Comparison of ENCODE assay signal across 26 cellular contexts in genomic region chr1:107574044-107574443, GRCh38.
"Had no signal": no experiment of that assay in that cellular context is flagged by ENCODE, and none has a peak within 500 bp of the region (broad histone marks: within the 10 kb centered on the region; RNA-seq: fewer than 3 reads in every experiment).

No MANE protein-coding gene starts in this region.

- ATAC-seq: activated naive CD4-positive, alpha-beta T cell treated with anti-CD3 and anti-CD28 coated beads, Interleukin-2, amount 50 U/mL, for 72 hours; activated T-cell treated with anti-CD3 and anti-CD28 coated beads, Interleukin-2, amount 50 U/mL, for 4 hours; T-cell had no signal

- H3K9me3 ChIP-seq: MG63, SJSA1 had no signal

- H3K27me3 ChIP-seq: brain microvascular endothelial cell, cardiac muscle cell, MG63, SJSA1 had no signal

- H3K27ac ChIP-seq: brain microvascular endothelial cell, cardiac muscle cell, SJSA1, VCaP had no signal

- H3K27me3 Mint-ChIP-seq: activated CD4-positive, alpha-beta memory T cell treated with anti-CD3 and anti-CD28 coated beads for 36 hours; activated CD4-positive, alpha-beta T cell treated with anti-CD3 and anti-CD28 coated beads, Interleukin-2, amount 10 ng/mL, durations not matched to agents 7 days and 5 days; T-cell had no signal

- H3K36me3 ChIP-seq: brain microvascular endothelial cell, cardiac muscle cell, MG63, SJSA1 had no signal

- H3K4me1 Mint-ChIP-seq: activated CD4-positive, alpha-beta T cell treated with anti-CD3 and anti-CD28 coated beads, Interleukin-2, amount 10 ng/mL, durations not matched to agents 7 days and 5 days; T-cell had no signal

- DNase-seq: activated CD4-positive, alpha-beta memory T cell treated with anti-CD3 and anti-CD28 coated beads for 36 hours; activated CD4-positive, alpha-beta T cell treated with anti-CD3 and anti-CD28 coated beads, Interleukin-2, amount 10 ng/mL, durations not matched to agents 7 days and 5 days; activated CD4-positive, CD25-positive, alpha-beta regulatory T cell; activated CD8-positive, alpha-beta memory T cell treated with anti-CD3 and anti-CD28 coated beads for 24 hours; activated effector memory CD4-positive, alpha-beta T cell treated with anti-CD3 and anti-CD28 coated beads, Interleukin-2, amount 50 U/mL, for 16 hours; activated naive CD4-positive, alpha-beta T cell treated with Interleukin-2 at 50 U/mL for 16 hours; activated T-cell treated with anti-CD3 and anti-CD28 coated beads, Interleukin-2, amount 50 U/mL, for 4 hours; amygdala; brain microvascular endothelial cell; MG63; MV-4-11; NCI-H1092 treated with DMSO at 0.1 percent for 48 hours; NCI-H1417 treated with DMSO at 0.1 percent for 48 hours; NCI-H1694 treated with DMSO at 0.1 percent for 48 hours; NCI-H2029 treated with DMSO at 0.1 percent for 48 hours; NCI-H510A; NCI-H526 treated with DMSO at 0.1 percent for 48 hours; NCI-H82; SHP77; T-cell; T-helper 2 cell; T1000 had no signal

- H3K4me3 ChIP-seq: cardiac muscle cell, MG63, SJSA1 had no signal

- H3K9me3 Mint-ChIP-seq: activated CD4-positive, alpha-beta memory T cell treated with anti-CD3 and anti-CD28 coated beads for 36 hours; activated CD4-positive, alpha-beta T cell treated with anti-CD3 and anti-CD28 coated beads, Interleukin-2, amount 10 ng/mL, durations not matched to agents 7 days and 5 days; activated T-cell treated with anti-CD3 and anti-CD28 coated beads, Interleukin-2, amount 50 U/mL, for 4 hours had no signal

- H3K4me3 Mint-ChIP-seq: activated CD4-positive, alpha-beta memory T cell treated with anti-CD3 and anti-CD28 coated beads for 36 hours; activated CD4-positive, alpha-beta T cell treated with anti-CD3 and anti-CD28 coated beads, Interleukin-2, amount 10 ng/mL, durations not matched to agents 7 days and 5 days; activated T-cell treated with anti-CD3 and anti-CD28 coated beads, Interleukin-2, amount 50 U/mL, for 4 hours; T-cell had no signal

- H3K27ac Mint-ChIP-seq: activated CD4-positive, alpha-beta memory T cell treated with anti-CD3 and anti-CD28 coated beads for 36 hours; activated CD4-positive, alpha-beta T cell treated with anti-CD3 and anti-CD28 coated beads, Interleukin-2, amount 10 ng/mL, durations not matched to agents 7 days and 5 days; activated naive CD4-positive, alpha-beta T cell treated with anti-CD3 and anti-CD28 coated beads, Interleukin-2, amount 50 U/mL, for 72 hours; T-cell had no signal
